In the genomic region with DNA sequence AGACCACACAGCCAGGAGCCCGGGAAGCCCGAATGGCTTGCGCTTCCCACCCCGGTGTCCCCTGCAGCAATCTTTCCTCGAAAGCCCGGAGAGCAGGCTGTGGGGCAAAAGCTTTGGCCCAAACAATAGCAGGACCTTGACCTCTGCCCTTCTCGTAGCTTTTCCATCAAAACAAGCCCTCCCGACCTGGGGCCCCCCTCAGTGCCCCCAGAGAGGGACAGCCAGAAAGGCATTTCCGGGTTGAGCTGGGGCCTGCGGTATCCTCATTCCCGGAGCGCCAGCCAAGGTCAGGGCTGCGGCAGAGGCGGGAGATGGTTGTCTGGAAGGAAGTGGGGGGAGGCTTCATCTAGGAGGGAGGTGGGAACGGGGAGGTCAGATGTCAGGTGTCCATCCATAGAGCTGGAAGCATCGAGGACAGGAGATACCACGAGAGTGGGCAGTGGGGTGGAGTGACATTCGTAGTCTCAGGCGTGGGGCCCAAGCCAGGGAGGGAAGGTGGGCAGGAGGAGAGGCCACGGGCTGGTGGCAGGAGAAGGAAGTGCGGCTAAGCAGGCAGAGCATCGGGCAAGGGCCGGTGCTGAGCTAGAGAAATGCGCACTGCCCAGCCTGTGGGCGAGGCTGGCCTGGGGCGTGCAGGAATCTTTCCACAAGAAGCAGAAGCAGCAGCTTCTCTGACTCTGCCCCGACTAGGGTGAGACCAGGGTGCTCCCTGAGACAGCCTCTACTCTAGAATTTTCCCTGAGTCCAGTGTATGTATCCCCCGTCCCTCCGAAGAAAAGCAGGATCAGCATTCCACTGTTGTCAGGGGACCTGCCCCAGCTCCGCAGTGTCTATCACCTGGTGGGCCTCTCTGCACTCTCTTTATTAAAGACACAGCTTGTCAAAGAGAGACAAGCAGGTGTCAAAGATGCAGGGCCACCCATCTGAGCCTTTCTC, we compare ENCODE assay signal across 18 cellular contexts. TPM values are rescaled to one million over a fixed set of nuclear protein-coding genes. Genes with fewer than 3 reads are reported as not detected.
DNase-seq lines count a peak whose midpoint lies in the region; ATAC-seq, FAIRE-seq and TF ChIP-seq lines count a peak whose summit lies in the region.
"Had no signal": no experiment of that assay in that cellular context is flagged by ENCODE, and none has a peak within 500 bp of the region (broad histone marks: within the 10 kb centered on the region; RNA-seq: fewer than 3 reads in every experiment).

No MANE protein-coding gene starts in this region.

- no peak for TF ChIP-seq POLR2A in right lobe of liver (IDR thresholded peaks at IDR 0.05)
- no peak for TF ChIP-seq POLR2A in spleen (IDR thresholded peaks at IDR 0.05)

- H3K9me3 Mint-ChIP-seq in activated CD8-positive, alpha-beta T cell treated with anti-CD3 and anti-CD28 coated beads, Interleukin-2, amount 10 ng/mL, durations not matched to agents 7 days and 5 days (ENCODE audit: insufficient read depth): no peaks in the 10 kb centered on the region

- peak; percentile 7 to 41 (median 34) for ATAC-seq in right lobe of liver
- no peak for ATAC-seq in activated CD8-positive, alpha-beta T cell treated with anti-CD3 and anti-CD28 coated beads, Interleukin-2, amount 10 ng/mL, durations not matched to agents 7 days and 5 days
- ATAC-seq: activated CD4-positive, alpha-beta T cell treated with anti-CD3 and anti-CD28 coated beads for 36 hours had no signal

- H3K36me3 Mint-ChIP-seq in activated CD8-positive, alpha-beta T cell treated with anti-CD3 and anti-CD28 coated beads, Interleukin-2, amount 10 ng/mL, durations not matched to agents 7 days and 5 days (ENCODE audit: low read depth): no peaks in the 10 kb centered on the region

- H3K4me3 ChIP-seq in HUES6 (ENCODE audit: low read depth, low read length): peak overlapping the region; percentile 29; the same call in 1 of the 2 replicates
- H3K4me3 ChIP-seq in bronchial epithelial cell (ENCODE audit: low read depth, low read length): no peak overlapping the region
- no peak overlapping the region for H3K4me3 ChIP-seq in right lobe of liver
- no peak overlapping the region for H3K4me3 ChIP-seq in spleen
- H3K4me3 ChIP-seq: esophagus muscularis mucosa, hepatocyte had no signal

- H3K27me3 ChIP-seq in HUES6 (ENCODE audit: control insufficient read depth, insufficient read depth, low read length): peaks cover 16% of the 10 kb centered on the region; the same call in 1 of the 2 replicates
- H3K27me3 ChIP-seq in bronchial epithelial cell (ENCODE audit: control insufficient read depth, insufficient read depth, low read length): no peaks in the 10 kb centered on the region
- H3K27me3 ChIP-seq in right lobe of liver: no peaks in the 10 kb centered on the region
- H3K27me3 ChIP-seq in spleen (replicated peaks in 1 of 7): peaks cover 0 to 74% (median 18%) of the 10 kb centered on the region in 7 donors
- H3K27me3 ChIP-seq: hepatocyte had no signal

- H3K4me1 ChIP-seq in HUES6 (ENCODE audit: control insufficient read depth, insufficient read depth, low read length) (peaks cover 45% of the 10 kb centered on the region), right lobe of liver (peaks cover 0 to 11% (median 0%) of the 10 kb centered on the region in 4 donors), spleen (peaks cover 21 to 55% (median 47%) of the 10 kb centered on the region in 6 donors)

- intact Hi-C loops in right lobe of liver (cut with DNase I) (no loop called here), spleen (cut with DNase I; ENCODE audit: low total_unique reads) (no loop called here)

- peaks cover 41% of the 10 kb centered on the region for H3K27me3 Mint-ChIP-seq in activated CD8-positive, alpha-beta T cell treated with anti-CD3 and anti-CD28 coated beads, Interleukin-2, amount 10 ng/mL, durations not matched to agents 7 days and 5 days (ENCODE audit: low read depth)

- 37% methylated on average over 18 of the region's 30 CpGs for WGBS in right lobe of liver (ENCODE audit: insufficient coverage, low coverage, low lambda C conversion rate, missing lambda C conversion rate)
- WGBS in spleen, 5 donors: 16 to 23% (median 18%) methylated on average over 22 to 30 of the region's 30 CpGs

- no peak overlapping the region for H3K4me3 Mint-ChIP-seq in activated CD8-positive, alpha-beta T cell treated with anti-CD3 and anti-CD28 coated beads, Interleukin-2, amount 10 ng/mL, durations not matched to agents 7 days and 5 days
- H3K4me3 Mint-ChIP-seq: activated CD4-positive, alpha-beta T cell treated with anti-CD3 and anti-CD28 coated beads for 36 hours had no signal

- H3K36me3 ChIP-seq in HUES6 (ENCODE audit: control insufficient read depth, insufficient read depth, low read length) (no peaks in the 10 kb centered on the region; the same call in 1 of the 2 replicates), bronchial epithelial cell (ENCODE audit: control insufficient read depth, insufficient read depth, low read length) (no peaks in the 10 kb centered on the region), right lobe of liver (no peaks in the 10 kb centered on the region), spleen (peaks cover 0 to 43% (median 0%) of the 10 kb centered on the region in 6 donors)

- peak overlapping the region; percentile 61 for H3K9ac ChIP-seq in HUES6 (ENCODE audit: low read length)

- peak; percentile 60 for FAIRE-seq in bronchial epithelial cell (lab: Jason Lieb, UNC)
- FAIRE-seq: colon had no signal

- H3K27ac Mint-ChIP-seq in activated CD8-positive, alpha-beta T cell treated with anti-CD3 and anti-CD28 coated beads, Interleukin-2, amount 10 ng/mL, durations not matched to agents 7 days and 5 days: no peak overlapping the region
- H3K27ac Mint-ChIP-seq: activated CD4-positive, alpha-beta T cell treated with anti-CD3 and anti-CD28 coated beads for 36 hours had no signal

- CTCF ChIA-PET in activated CD8-positive, alpha-beta T cell treated with anti-CD3 and anti-CD28 coated beads, Interleukin-2, amount 10 ng/mL, durations not matched to agents 7 days and 5 days (lab: Charles Lee): interaction anchor here (1.1 kb wide), 2 partner anchors 59 to 67 kb away, joined by 3 to 4 read pairs; no protein-coding TSS in a partner anchor

- TF ChIP-seq CTCF in bronchial epithelial cell (IDR thresholded peaks at IDR 0.05; ENCODE audit: insufficient read depth, low read length, severe bottlenecking) (no peak), right lobe of liver (IDR thresholded peaks at IDR 0.05) (no peak), spleen (IDR thresholded peaks at IDR 0.05 in 8 of 11, conservative IDR thresholded peaks at IDR 0.05 in 3 of 11) (peak in 6 of 11 experiments; percentile 18 to 50 (median 30))

- peaks cover 13% of the 10 kb centered on the region for H3K4me1 Mint-ChIP-seq in activated CD8-positive, alpha-beta T cell treated with anti-CD3 and anti-CD28 coated beads, Interleukin-2, amount 10 ng/mL, durations not matched to agents 7 days and 5 days (ENCODE audit: low read depth)

- POLR2A ChIA-PET in activated CD8-positive, alpha-beta T cell treated with anti-CD3 and anti-CD28 coated beads, Interleukin-2, amount 10 ng/mL, durations not matched to agents 7 days and 5 days (lab: Charles Lee): interaction anchor here (0.9 kb wide), 1 partner anchor 10 kb away, joined by 4 read pairs; no protein-coding TSS in a partner anchor

- DNase-seq in bronchial epithelial cell (ENCODE audit: low read depth) (no peak), right lobe of liver (peak in 1 of 3 donors; percentile 42), spleen (no peak), superior temporal gyrus (ENCODE audit: extremely low spot score) (no peak), islet precursor cell (no peak), hypothalamus (lab: John Stamatoyannopoulos, UW) (no peak)
- no peak for DNase-seq in activated CD8-positive, alpha-beta T cell treated with anti-CD3 and anti-CD28 coated beads, Interleukin-2, amount 10 ng/mL, durations not matched to agents 7 days and 5 days
- DNase-seq: activated CD4-positive, alpha-beta T cell treated with anti-CD3 and anti-CD28 coated beads for 36 hours; activated T-cell treated with anti-CD3 and anti-CD28 coated beads for 4 hours; C1 segment of cervical spinal cord; DND-41; NCI-H1092; stimulated activated CD4-positive, alpha-beta T cell treated with anti-CD3 and anti-CD28 coated beads, Interleukin-1b, Interleukin-23, amount 100 ng/mL, for 48 hours had no signal

- H3K27ac ChIP-seq in HUES6 (ENCODE audit: low read depth, low read length): 0 out of 2 replicates have a peak overlapping the region, but pooled peaks have one; percentile 17
- H3K27ac ChIP-seq in right lobe of liver: peak overlapping the region in 1 of 3 donors; percentile 22
- H3K27ac ChIP-seq in spleen: peak overlapping the region in 5 of 8 donors; percentile 29 to 65 (median 48)
- H3K27ac ChIP-seq: hepatocyte had no signal

- H3K9me3 ChIP-seq in HUES6 (ENCODE audit: control insufficient read depth, insufficient read depth, low read depth, low read length) (no peaks in the 10 kb centered on the region), right lobe of liver (no peaks in the 10 kb centered on the region), spleen (no peaks in the 10 kb centered on the region)
- H3K9me3 ChIP-seq: esophagus muscularis mucosa had no signal

RNA-seq across cellular contexts. Expression of gene PDGFB, which starts 14.3 kb away (rescaled TPM):
- 1.1 and 5.6 TPM in 2 replicates for total RNA-seq in bronchial epithelial cell
- total RNA-seq in right lobe of liver: 10 to 100 TPM in 1 of 6 experiments, 1 to 10 TPM in 4, under 1 TPM in 1; 0.90 to 10.2 (median 3.3) TPM
- 10 to 100 TPM in 2 of 7 donors, 1 to 10 TPM in 5; 2.4 to 20.5 (median 9.3) TPM for total RNA-seq in spleen
- polyA plus RNA-seq in spleen: 1 to 10 TPM; 1.7 to 8.2 (median 2.0) TPM
- under 1 TPM; 0.18 to 0.34 TPM for total RNA-seq in activated CD8-positive, alpha-beta T cell treated with anti-CD3 and anti-CD28 coated beads, Interleukin-2, amount 10 ng/mL, durations not matched to agents 7 days and 5 days
- total RNA-seq: NCI-H460 had no signal

Comparison
In these comparisons a context has a peak if more than half of its experiments do, and no peak if none do; other contexts are left out.
1. CTCF ChIP-seq: peak in spleen (6 of 11); none in bronchial epithelial cell (single experiment) and right lobe of liver (0 of 4).